In genomic region chr9:116998305-116998704, GRCh38 we compare ENCODE assay signal across 12 cellular contexts.
DNase-seq lines count a peak whose midpoint lies in the region; ATAC-seq, FAIRE-seq and TF ChIP-seq lines count a peak whose summit lies in the region.
"Had no signal": no experiment of that assay in that cellular context is flagged by ENCODE, and none has a peak within 500 bp of the region (broad histone marks: within the 10 kb centered on the region; RNA-seq: fewer than 3 reads in every experiment).

No MANE protein-coding gene starts in this region.

- no peak for FAIRE-seq in urothelium cell line (lab: Jason Lieb, UNC)

- no peaks in the 10 kb centered on the region for H3K27me3 Mint-ChIP-seq in activated CD4-positive, alpha-beta T cell treated with anti-CD3 and anti-CD28 coated beads for 36 hours
- H3K27me3 Mint-ChIP-seq: brain; stimulated activated naive CD8-positive, alpha-beta T cell treated with anti-CD3 and anti-CD28 coated beads, Interleukin-15, amount 100 ng/mL, for 72 hours had no signal

- no peaks in the 10 kb centered on the region for H3K9me3 Mint-ChIP-seq in activated CD4-positive, alpha-beta T cell treated with anti-CD3 and anti-CD28 coated beads for 36 hours (ENCODE audit: low read depth)
- H3K9me3 Mint-ChIP-seq: brain had no signal

- POLR2A ChIA-PET in activated CD4-positive, alpha-beta T cell treated with anti-CD3 and anti-CD28 coated beads for 36 hours (lab: Charles Lee) = no interaction called here

- CTCF ChIA-PET in activated CD4-positive, alpha-beta T cell treated with anti-CD3 and anti-CD28 coated beads for 36 hours (lab: Charles Lee) = no interaction called here

- no peaks in the 10 kb centered on the region for H3K4me1 ChIP-seq in uterus

- no peaks in the 10 kb centered on the region for H3K9me3 ChIP-seq in uterus

- no peaks in the 10 kb centered on the region for H3K4me1 Mint-ChIP-seq in activated CD4-positive, alpha-beta T cell treated with anti-CD3 and anti-CD28 coated beads for 36 hours
- H3K4me1 Mint-ChIP-seq: brain; stimulated activated naive CD8-positive, alpha-beta T cell treated with anti-CD3 and anti-CD28 coated beads, Interleukin-15, amount 100 ng/mL, for 72 hours had no signal

- no peak for ATAC-seq in activated CD4-positive, alpha-beta T cell treated with anti-CD3 and anti-CD28 coated beads for 36 hours
- ATAC-seq: stimulated activated naive CD8-positive, alpha-beta T cell treated with anti-CD3 and anti-CD28 coated beads, Interleukin-15, amount 100 ng/mL, for 72 hours had no signal

- no peak overlapping the region for H3K4me3 Mint-ChIP-seq in activated CD4-positive, alpha-beta T cell treated with anti-CD3 and anti-CD28 coated beads for 36 hours
- H3K4me3 Mint-ChIP-seq: brain; stimulated activated naive CD8-positive, alpha-beta T cell treated with anti-CD3 and anti-CD28 coated beads, Interleukin-15, amount 100 ng/mL, for 72 hours had no signal

- H3K27ac ChIP-seq in uterus = no peak overlapping the region
- H3K27ac ChIP-seq: VCaP had no signal

- no peaks in the 10 kb centered on the region for H3K27me3 ChIP-seq in uterus

- TF ChIP-seq POLR2A in uterus (IDR thresholded peaks at IDR 0.05) = no peak

- intact Hi-C loops in activated CD4-positive, alpha-beta T cell treated with anti-CD3 and anti-CD28 coated beads for 36 hours (cut with DNase I, micrococcal nuclease) = no loop called here
- intact Hi-C loops in uterus (cut with DNase I; ENCODE audit: low total_unique reads) = no loop called here

- TF ChIP-seq CTCF in foreskin fibroblast (IDR thresholded peaks at IDR 0.05; ENCODE audit: low read depth, low read length) = no peak
- no peak for TF ChIP-seq CTCF in uterus (IDR thresholded peaks at IDR 0.05)

- no peaks in the 10 kb centered on the region for H3K36me3 Mint-ChIP-seq in activated CD4-positive, alpha-beta T cell treated with anti-CD3 and anti-CD28 coated beads for 36 hours (ENCODE audit: low read depth)
- H3K36me3 Mint-ChIP-seq: brain had no signal

- no peak overlapping the region for H3K27ac Mint-ChIP-seq in activated CD4-positive, alpha-beta T cell treated with anti-CD3 and anti-CD28 coated beads for 36 hours
- H3K27ac Mint-ChIP-seq: brain; stimulated activated naive CD8-positive, alpha-beta T cell treated with anti-CD3 and anti-CD28 coated beads, Interleukin-15, amount 100 ng/mL, for 72 hours had no signal

- DNase-seq in activated CD4-positive, alpha-beta T cell treated with anti-CD3 and anti-CD28 coated beads for 36 hours = peak; percentile 4
- no peak for DNase-seq in activated CD4-positive, alpha-beta T cell treated with anti-CD3 and anti-CD28 coated beads, Interleukin-2, amount 50 U/mL, for 1 hour
- DNase-seq in RPMI7951 (ENCODE audit: low read depth) (peak; percentile 1), foreskin fibroblast (peak; percentile 0 to 2), urothelium cell line (ENCODE audit: low spot score) (peak; percentile 26), NCI-H2029 treated with DMSO at 0.1 percent for 48 hours (lab: John Stamatoyannopoulos, UW) (no peak), uterus (no peak), UCSD-AML1 (lab: John Stamatoyannopoulos, UW; ENCODE audit: unreplicated experiment) (no peak)
- DNase-seq: activated T-cell treated with anti-CD3 and anti-CD28 coated beads, Interleukin-2, amount 50 U/mL, for 1 hour; stimulated activated naive CD8-positive, alpha-beta T cell treated with anti-CD3 and anti-CD28 coated beads, Interleukin-15, amount 100 ng/mL, for 72 hours had no signal

- H3K4me3 ChIP-seq in foreskin fibroblast (ENCODE audit: low read depth in 1 of 2, low read length in 2 of 2) (no peak overlapping the region), uterus (no peak overlapping the region)

- H3K36me3 ChIP-seq in uterus = no peaks in the 10 kb centered on the region

Comparison
In these comparisons a context has a peak if more than half of its experiments do, and no peak if none do; other contexts are left out.
1. DNase-seq: peak in activated CD4-positive, alpha-beta T cell treated with anti-CD3 and anti-CD28 coated beads for 36 hours (single experiment), RPMI7951 (single experiment), foreskin fibroblast (2 of 2) and urothelium cell line (single experiment); none in activated CD4-positive, alpha-beta T cell treated with anti-CD3 and anti-CD28 coated beads, Interleukin-2, amount 50 U/mL, for 1 hour (single experiment), NCI-H2029 treated with DMSO at 0.1 percent for 48 hours (single experiment), uterus (0 of 2) and UCSD-AML1 (single experiment).